Comparison of ENCODE assay signal across 13 cellular contexts in the genomic region with DNA sequence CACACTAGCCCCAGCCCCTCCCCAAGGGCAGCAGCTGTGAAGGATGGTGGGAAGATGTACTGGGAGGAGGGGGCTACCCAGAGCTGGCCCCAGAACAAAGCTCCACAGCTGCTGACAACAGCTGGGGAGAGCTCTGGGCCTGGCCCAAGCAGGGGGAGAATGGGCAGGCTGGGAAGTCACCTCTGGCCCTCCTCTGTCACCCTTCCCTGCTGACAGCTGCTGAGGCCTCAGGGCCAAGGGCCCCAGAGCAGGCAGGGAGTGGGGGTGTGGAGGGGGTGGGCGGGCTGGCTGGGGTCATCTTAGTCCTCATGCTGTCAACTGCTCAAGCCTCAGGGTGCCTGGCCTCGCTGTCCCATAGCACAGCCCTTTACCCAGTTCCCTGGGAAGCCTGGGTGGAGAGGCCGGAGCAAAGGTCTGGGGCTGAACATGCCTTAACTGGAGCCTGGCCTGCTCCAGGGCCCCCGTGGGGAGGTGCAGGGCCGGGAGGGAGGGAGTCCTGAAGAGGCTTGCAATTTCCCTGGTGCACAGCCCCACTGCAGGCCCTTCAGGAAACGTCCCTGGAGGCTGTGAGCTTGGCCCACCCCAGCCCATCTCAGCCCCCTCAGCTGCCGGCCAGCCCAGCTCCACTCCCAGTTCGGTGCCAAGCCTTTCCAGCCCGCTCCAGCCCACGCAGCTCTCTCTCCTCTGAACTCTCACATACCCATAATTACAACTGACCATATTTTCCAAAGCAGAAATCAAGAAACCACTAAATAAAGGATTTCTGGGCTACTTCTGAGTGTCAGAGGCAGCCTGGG. TPM values are rescaled to one million over a fixed set of nuclear protein-coding genes. Genes with fewer than 3 reads are reported as not detected.
DNase-seq lines count a peak whose midpoint lies in the region; ATAC-seq and TF ChIP-seq lines count a peak whose summit lies in the region.
"Had no signal": no experiment of that assay in that cellular context is flagged by ENCODE, and none has a peak within 500 bp of the region (broad histone marks: within the 10 kb centered on the region; RNA-seq: fewer than 3 reads in every experiment).

No MANE protein-coding gene starts in this region.

- H3K27ac Mint-ChIP-seq in GM23338, result peak overlapping the region; percentile 54; the same call in 1 of the 2 replicates
- H3K27ac Mint-ChIP-seq in chondrocyte (ENCODE audit: unreplicated experiment), result peak overlapping the region; percentile 99
- H3K27ac Mint-ChIP-seq: activated T-helper 2 cell treated with anti-CD3 and anti-CD28 coated beads, Interferon-gamma antibody, Interleukin-2, Interleukin-4, amounts not matched to agents 10 μg/mL and 5 μg/mL and 100 μg/mL, durations not matched to agents 14 hours and 24 hours and 36 hours had no signal

- H3K9me3 ChIP-seq in skeletal muscle satellite cell (replicated peaks; ENCODE audit: low read length), result no peaks in the 10 kb centered on the region
- H3K9me3 ChIP-seq: pancreas had no signal

- no peak for TF ChIP-seq CTCF in GM23338 (conservative IDR thresholded peaks at IDR 0.05; ENCODE audit: low read depth in 2 of 2)
- TF ChIP-seq CTCF in chondrocyte (IDR thresholded peaks at IDR 0.05), result no peak
- no peak for TF ChIP-seq CTCF in GM10266 (IDR thresholded peaks at IDR 0.05; ENCODE audit: control insufficient read depth, insufficient read depth, low read depth, missing control alignments)

- H2AFZ ChIP-seq in GM23338, result no peak overlapping the region

- H3F3A ChIP-seq in GM23338 (replicated peaks; ENCODE audit: low read depth), result 0 out of 2 replicates have a peak, but pooled peaks cover 2% of the 10 kb centered on the region

- no peaks in the 10 kb centered on the region for H3K36me3 ChIP-seq in GM23338 (ENCODE audit: insufficient read depth)
- peaks cover 25% of the 10 kb centered on the region for H3K36me3 ChIP-seq in skeletal muscle satellite cell (ENCODE audit: insufficient read depth, low read length)
- H3K36me3 ChIP-seq: pancreas had no signal

- H3K27me3 ChIP-seq in GM23338 (ENCODE audit: insufficient read depth) (no peaks in the 10 kb centered on the region), skeletal muscle satellite cell (ENCODE audit: control insufficient read depth, insufficient read depth, low read length) (no peaks in the 10 kb centered on the region)
- H3K27me3 ChIP-seq: pancreas had no signal

- intact Hi-C loops in left colon (cut with DNase I, micrococcal nuclease), result no loop called here

- H3K79me2 ChIP-seq in GM23338 (replicated peaks; ENCODE audit: insufficient read depth), result 0 out of 2 replicates have a peak, but pooled peaks cover 10% of the 10 kb centered on the region

- no peaks in the 10 kb centered on the region for H3K9me3 Mint-ChIP-seq in GM23338
- H3K9me3 Mint-ChIP-seq in chondrocyte (ENCODE audit: low read depth), result no peaks in the 10 kb centered on the region
- H3K9me3 Mint-ChIP-seq: activated T-helper 2 cell treated with anti-CD3 and anti-CD28 coated beads, Interferon-gamma antibody, Interleukin-2, Interleukin-4, amounts not matched to agents 10 μg/mL and 5 μg/mL and 100 μg/mL, durations not matched to agents 14 hours and 24 hours and 36 hours had no signal

- ATAC-seq in GM23338 (peak; percentile 20), left colon (peak; percentile 64), HG03571 (IDR thresholded peaks at IDR 0.05; ENCODE audit: unreplicated experiment) (no peak)
- ATAC-seq: pancreas had no signal

- peaks cover 8% of the 10 kb centered on the region; the same call in 1 of the 2 replicates for H4K20me1 ChIP-seq in GM23338 (replicated peaks; ENCODE audit: insufficient read depth)

- no peak overlapping the region for H3K4me3 Mint-ChIP-seq in GM23338
- H3K4me3 Mint-ChIP-seq in chondrocyte (ENCODE audit: unreplicated experiment), result no peak overlapping the region

- peaks cover 38% of the 10 kb centered on the region for H3K4me1 ChIP-seq in GM23338 (ENCODE audit: insufficient read depth)
- H3K4me1 ChIP-seq in skeletal muscle satellite cell (ENCODE audit: control insufficient read depth, insufficient read depth, low read length), result peaks cover 82% of the 10 kb centered on the region

- no peak for DNase-seq in GM23338 (ENCODE audit: low spot score)
- DNase-seq in chondrocyte (ENCODE audit: low spot score), result no peak
- DNase-seq in left colon, result peak in 1 of 2 donors; percentile 51
- no peak for DNase-seq in GM10266 (ENCODE audit: extremely low spot score)
- DNase-seq in NCI-H1048 (lab: John Stamatoyannopoulos, UW), result no peak
- no peak for DNase-seq in NCI-H2227 (lab: John Stamatoyannopoulos, UW; ENCODE audit: unreplicated experiment)
- DNase-seq: NCI-H2107; pancreas; stimulated activated naive CD4-positive, alpha-beta T cell; T-helper 1 cell had no signal

- H3K36me3 Mint-ChIP-seq in GM23338 (ENCODE audit: low read depth), result no peaks in the 10 kb centered on the region; the same call in 2 of the 3 replicates
- peaks cover 5% of the 10 kb centered on the region for H3K36me3 Mint-ChIP-seq in chondrocyte (ENCODE audit: low read depth)

- peak overlapping the region; percentile 93; the same call in 1 of the 2 replicates for H3K27ac ChIP-seq in GM23338 (ENCODE audit: low read depth)

- H3K4me2 ChIP-seq in GM23338 (0 out of 2 replicates have a peak overlapping the region, but pooled peaks have one; percentile 57), skeletal muscle satellite cell (ENCODE audit: low read length) (peak overlapping the region; percentile 28)

- H3K4me1 Mint-ChIP-seq in GM23338 (peaks cover 55% of the 10 kb centered on the region), chondrocyte (ENCODE audit: low read depth) (peaks cover 88% of the 10 kb centered on the region)

- H3K4me3 ChIP-seq in GM23338, result no peak overlapping the region
- no peak overlapping the region for H3K4me3 ChIP-seq in skeletal muscle satellite cell (ENCODE audit: low read length)
- H3K4me3 ChIP-seq: pancreas had no signal

- H3K9ac ChIP-seq in skeletal muscle satellite cell (ENCODE audit: low read depth, low read length), result peak overlapping the region; percentile 71

- no peaks in the 10 kb centered on the region for H3K9me2 ChIP-seq in GM23338 (ENCODE audit: insufficient read depth)

- H3K27me3 Mint-ChIP-seq in GM23338 (ENCODE audit: insufficient read depth, low read depth, poor library complexity) (peaks cover 2% of the 10 kb centered on the region), chondrocyte (ENCODE audit: low read depth) (no peaks in the 10 kb centered on the region)

TF ChIP-seq in GM23338, 12 proteins besides CTCF, POLR2A, EP300 and RAD21 (continues in another document):
- TF ChIP-seq EZH2 (IDR thresholded peaks at IDR 0.05; ENCODE audit: low read depth, unreplicated experiment) (no peak), STAT1 (IDR thresholded peaks at IDR 0.05; ENCODE audit: unreplicated experiment) (no peak), NANOG (IDR thresholded peaks at IDR 0.05; ENCODE audit: borderline replicate concordance) (no peak)
- TF ChIP-seq, protein P1, sequence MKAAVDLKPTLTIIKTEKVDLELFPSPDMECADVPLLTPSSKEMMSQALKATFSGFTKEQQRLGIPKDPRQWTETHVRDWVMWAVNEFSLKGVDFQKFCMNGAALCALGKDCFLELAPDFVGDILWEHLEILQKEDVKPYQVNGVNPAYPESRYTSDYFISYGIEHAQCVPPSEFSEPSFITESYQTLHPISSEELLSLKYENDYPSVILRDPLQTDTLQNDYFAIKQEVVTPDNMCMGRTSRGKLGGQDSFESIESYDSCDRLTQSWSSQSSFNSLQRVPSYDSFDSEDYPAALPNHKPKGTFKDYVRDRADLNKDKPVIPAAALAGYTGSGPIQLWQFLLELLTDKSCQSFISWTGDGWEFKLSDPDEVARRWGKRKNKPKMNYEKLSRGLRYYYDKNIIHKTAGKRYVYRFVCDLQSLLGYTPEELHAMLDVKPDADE (IDR thresholded peaks at IDR 0.05), result no peak

RNA-seq across cellular contexts. Expression of gene HSPG2, which starts 25.7 kb away (rescaled TPM):
- 47.8 and 70.8 TPM in 2 replicates for total RNA-seq in GM23338 (2014; rRNA removed; shearing (Covaris generic))
- polyA plus RNA-seq in GM23338 (2016; fragmentation: Nextera tagmentation; extraction: Ambion mirVana), result 13.3 and 14.9 TPM in 2 replicates
- total RNA-seq in chondrocyte (348 to 488 TPM (median 481 TPM) in 3 replicates), left colon (100 to 1,000 TPM; 180 to 206 TPM)
- 149 and 214 TPM in 2 replicates for total RNA-seq in skeletal muscle satellite cell (2012; rRNA removed)
